ENCODE assay signal across 8 cellular contexts in genomic region chrX:129654652-129655546, GRCh38. TPM values are rescaled to one million over a fixed set of nuclear protein-coding genes. Genes with fewer than 3 reads are reported as not detected.
A peak's percentile ranks its signal among the peaks of the same experiment; 100 is the strongest.
DNase-seq lines count a peak whose midpoint lies in the region; ATAC-seq, FAIRE-seq and TF ChIP-seq lines count a peak whose summit lies in the region.

APLN (minus strand) TSS chrX:129654956; CDS start chrX:129654630, 326 bp downstream.

- H3K4me1 Mint-ChIP-seq in activated T-helper 17 cell treated with anti-CD3 and anti-CD28 coated beads, Interleukin-2, amount 50 U/mL, for 72 hours = peaks cover 4% of the 10 kb centered on the region

- peak in 12 of 14 donors; percentile 7 to 70 (median 40) for DNase-seq in C1 segment of cervical spinal cord (lab: John Stamatoyannopoulos, UW)
- peak; percentile 39 to 56 for DNase-seq in frontal cortex (ENCODE audit: low spot score in 2 of 2)
- peak in 46 of 56 donors; percentile 1 to 78 (median 42) for DNase-seq in nucleus accumbens (lab: John Stamatoyannopoulos, UW)
- no peak for DNase-seq in GM12892 (ENCODE audit: insufficient read length)
- DNase-seq in SHP77 treated with DMSO at 0.1 percent for 48 hours (lab: John Stamatoyannopoulos, UW) = no peak

- H3F3A ChIP-seq in Loucy (ENCODE audit: low read depth) = no peaks in the 10 kb centered on the region

- peak; percentile 41 for ATAC-seq in GM19351 (IDR thresholded peaks at IDR 0.05; ENCODE audit: unreplicated experiment)
- peak; percentile 66 for ATAC-seq in activated T-helper 17 cell treated with anti-CD3 and anti-CD28 coated beads, Interleukin-2, amount 50 U/mL, for 72 hours (replicated peaks)

- peak within 1 kb of the TSS; percentile 73 for H3K4me3 Mint-ChIP-seq in activated T-helper 17 cell treated with anti-CD3 and anti-CD28 coated beads, Interleukin-2, amount 50 U/mL, for 72 hours

- FAIRE-seq in frontal cortex (lab: Jason Lieb, UNC) = no peak
- no peak for FAIRE-seq in GM12892 (lab: Jason Lieb, UNC)

- no peaks in the 10 kb centered on the region for H3K9me3 Mint-ChIP-seq in activated T-helper 17 cell treated with anti-CD3 and anti-CD28 coated beads, Interleukin-2, amount 50 U/mL, for 72 hours

- H3K27me3 ChIP-seq in Loucy (ENCODE audit: insufficient read depth, low read length, poor library complexity, severe bottlenecking) = no peaks in the 10 kb centered on the region

- H3K9ac ChIP-seq in Loucy (ENCODE audit: low read depth, low read length, poor library complexity, severe bottlenecking) = no peak within 1 kb of the TSS

- H3K27me3 Mint-ChIP-seq in activated T-helper 17 cell treated with anti-CD3 and anti-CD28 coated beads, Interleukin-2, amount 50 U/mL, for 72 hours = peaks cover 7% of the 10 kb centered on the region

- H3K36me3 ChIP-seq in Loucy (ENCODE audit: insufficient read depth, low read length) = no peaks in the 10 kb centered on the region

- H3K4me2 ChIP-seq in Loucy (ENCODE audit: low read depth, low read length, poor library complexity, severe bottlenecking) = peak within 1 kb of the TSS; percentile 76

- H3K27ac Mint-ChIP-seq in activated T-helper 17 cell treated with anti-CD3 and anti-CD28 coated beads, Interleukin-2, amount 50 U/mL, for 72 hours = no peak within 1 kb of the TSS

- H3K36me3 Mint-ChIP-seq in activated T-helper 17 cell treated with anti-CD3 and anti-CD28 coated beads, Interleukin-2, amount 50 U/mL, for 72 hours (ENCODE audit: low read depth) = peaks cover 4% of the 10 kb centered on the region

- peak within 1 kb of the TSS; percentile 68 for H3K4me3 ChIP-seq in Loucy (ENCODE audit: low read length, poor library complexity, severe bottlenecking)

- H3K4me1 ChIP-seq in Loucy (ENCODE audit: insufficient read depth, low read length, poor library complexity, severe bottlenecking) = peaks cover 4% of the 10 kb centered on the region

- TF ChIP-seq CTCF in Loucy (conservative IDR thresholded peaks at IDR 0.05; ENCODE audit: low read length) = no peak

- H3K9me2 ChIP-seq in Loucy (replicated peaks; ENCODE audit: low read depth, low read length) = no peaks in the 10 kb centered on the region

- H3K9me3 ChIP-seq in Loucy (ENCODE audit: insufficient read depth, low read depth, low read length) = no peaks in the 10 kb centered on the region

- H2AFZ ChIP-seq in Loucy (ENCODE audit: low read length) = peak within 1 kb of the TSS; percentile 77

- no peaks in the 10 kb centered on the region for H4K20me1 ChIP-seq in Loucy (ENCODE audit: insufficient read depth, low read length, poor library complexity, severe bottlenecking)

- no peak for TF ChIP-seq POLR2A in GM12892 (IDR thresholded peaks at IDR 0.05; ENCODE audit: low read depth, low read length)

- no peaks in the 10 kb centered on the region for H3K79me2 ChIP-seq in Loucy (ENCODE audit: insufficient read depth, low read length)

RNA-seq across cellular contexts. Expression of gene APLN, which starts in this region (rescaled TPM):
- total RNA-seq in activated T-helper 17 cell treated with anti-CD3 and anti-CD28 coated beads, Interleukin-2, amount 50 U/mL, for 72 hours = 1 to 10 TPM in 1 of 2 donors, under 1 TPM in 1; 0.28 to 2.5 TPM
- 2.4 TPM for total RNA-seq in frontal cortex
- 0.17 TPM for polyA plus RNA-seq in GM12892 (2012; ENCODE audit: missing spikeins)

Comparison
In these comparisons a context has a peak if more than half of its experiments do, and no peak if none do; other contexts are left out.
1. DNase-seq: peak in C1 segment of cervical spinal cord (12 of 14), frontal cortex (2 of 2) and nucleus accumbens (46 of 56); none in GM12892 (single experiment) and SHP77 treated with DMSO at 0.1 percent for 48 hours (single experiment).